ENCODE assay signal across 8 cellular contexts in the genomic region with DNA sequence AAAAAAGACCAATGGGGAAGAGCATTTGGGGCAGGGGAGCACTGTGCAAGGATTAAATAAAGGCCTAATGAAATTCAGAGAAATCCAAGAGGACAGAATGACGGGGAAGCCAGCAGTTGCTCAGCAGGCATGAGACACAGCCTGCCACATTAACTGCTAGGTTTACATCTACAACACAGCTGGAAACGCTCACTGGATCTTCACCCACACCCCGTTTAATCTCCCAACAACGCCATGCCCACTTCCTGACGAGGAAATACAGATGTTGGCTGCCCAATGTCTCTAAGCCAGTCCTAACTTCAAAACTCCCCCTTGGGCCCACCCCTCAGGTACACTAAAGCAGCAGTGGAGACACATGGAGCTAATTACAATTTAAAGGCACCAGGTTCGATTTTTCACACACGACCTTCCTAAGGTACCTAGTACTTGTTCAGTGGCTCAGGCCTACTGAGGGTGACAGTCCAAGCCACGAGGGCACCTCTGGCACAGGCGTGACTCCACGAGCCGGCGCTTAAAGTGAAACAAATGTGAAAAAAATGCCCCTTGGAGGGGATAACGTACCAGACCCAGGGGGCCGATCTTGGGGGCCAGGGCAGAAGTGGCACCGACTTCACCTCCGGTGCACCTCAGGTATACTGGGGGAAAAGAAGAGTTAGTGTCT. TPM values are rescaled to one million over a fixed set of nuclear protein-coding genes. Genes with fewer than 3 reads are reported as not detected.
A peak's percentile ranks its signal among the peaks of the same experiment; 100 is the strongest.
DNase-seq lines count a peak whose midpoint lies in the region; ATAC-seq and TF ChIP-seq lines count a peak whose summit lies in the region.

No MANE protein-coding gene starts in this region.

- peaks cover 30% of the 10 kb centered on the region for H3K36me3 ChIP-seq in GM06990 (ENCODE audit: control insufficient read depth, insufficient read depth, low read length)
- peaks cover 50% of the 10 kb centered on the region for H3K36me3 ChIP-seq in Karpas-422 (ENCODE audit: insufficient read depth, low read length)
- peaks cover 62% of the 10 kb centered on the region for H3K36me3 ChIP-seq in brain microvascular endothelial cell (replicated peaks)

- peaks cover 31% of the 10 kb centered on the region for H3K4me1 ChIP-seq in Karpas-422 (ENCODE audit: low read length)

- peaks cover 31% of the 10 kb centered on the region for H4K20me1 ChIP-seq in Karpas-422 (ENCODE audit: insufficient read depth, low read depth, low read length)

- peaks cover 38% of the 10 kb centered on the region for H3K79me2 ChIP-seq in Karpas-422 (ENCODE audit: low read length)

- H3K4me2 ChIP-seq in Karpas-422 (ENCODE audit: low read depth, low read length, poor library complexity, severe bottlenecking) = peak overlapping the region; percentile 96

- no peak for ATAC-seq in HG02938 (IDR thresholded peaks at IDR 0.05; ENCODE audit: unreplicated experiment)

- no peaks in the 10 kb centered on the region for H3K9me3 ChIP-seq in Karpas-422 (ENCODE audit: low read length)

- in situ Hi-C loops in brain microvascular endothelial cell (cut with HindIII; ENCODE audit: low pct_ligation_motif_present, low sequenced_read_pairs) = no loop called here

- H3K4me3 ChIP-seq in GM06990 (replicated peaks; ENCODE audit: low read depth, low read length) (peak overlapping the region; percentile 95), Karpas-422 (ENCODE audit: low read length) (peak overlapping the region; percentile 88), brain microvascular endothelial cell (ENCODE audit: low read depth, low read length) (peak overlapping the region; percentile 99)

- DNase-seq in GM06990 (ENCODE audit: extremely low read depth, insufficient read length) = no peak
- peak; percentile 55 for DNase-seq in Karpas-422
- DNase-seq in brain microvascular endothelial cell = no peak
- peak; percentile 52 for DNase-seq in left kidney (ENCODE audit: low read depth, low spot score)
- no peak for DNase-seq in inferior parietal cortex (ENCODE audit: extremely low spot score)
- no peak for DNase-seq in NCI-H510A (lab: John Stamatoyannopoulos, UW)

- H2AFZ ChIP-seq in Karpas-422 (ENCODE audit: low read length) = no peak overlapping the region

- H3K9ac ChIP-seq in Karpas-422 (ENCODE audit: low read length) = peak overlapping the region; percentile 99

- H3K27me3 ChIP-seq in GM06990 (replicated peaks; ENCODE audit: control insufficient read depth, insufficient read depth, low read length) (no peaks in the 10 kb centered on the region), Karpas-422 (ENCODE audit: low read length) (no peaks in the 10 kb centered on the region), brain microvascular endothelial cell (replicated peaks) (no peaks in the 10 kb centered on the region)

- peak overlapping the region; percentile 92 for H3K27ac ChIP-seq in Karpas-422 (ENCODE audit: low read length)
- peak overlapping the region; percentile 79 for H3K27ac ChIP-seq in brain microvascular endothelial cell
- H3K27ac ChIP-seq in temporal lobe (ENCODE audit: low read depth, low read length) = peak overlapping the region; percentile 64

- no peaks in the 10 kb centered on the region for H3K9me2 ChIP-seq in Karpas-422 (replicated peaks; ENCODE audit: insufficient read depth, low read length)

- TF ChIP-seq CTCF in GM06990 (IDR thresholded peaks at IDR 0.05; ENCODE audit: insufficient read depth, low read length, poor library complexity, severe bottlenecking) (no peak), brain microvascular endothelial cell (IDR thresholded peaks at IDR 0.05; ENCODE audit: low read depth, low read length, missing control alignments) (no peak)

RNA-seq across cellular contexts. Expression of a gene that starts 0.9 kb away (rescaled TPM):
- 2,789 and 3,026 TPM in 2 replicates for total RNA-seq in Karpas-422 (2014; rRNA removed; shearing (Covaris generic); ENCODE audit: low replicate concordance)
- 558 TPM for total RNA-seq in temporal lobe

RNA-seq across cellular contexts. Expression of a gene that starts 1.0 kb away (rescaled TPM):
- total RNA-seq in Karpas-422 (2014; rRNA removed; shearing (Covaris generic); ENCODE audit: low replicate concordance) = 14.4 and 15.5 TPM in 2 replicates
- total RNA-seq in temporal lobe = 18.4 TPM

RNA-seq across cellular contexts. Expression of a gene that starts 26.1 kb away (rescaled TPM):
- total RNA-seq in Karpas-422 (2014; rRNA removed; shearing (Covaris generic); ENCODE audit: low replicate concordance) = 8.1 and 10.5 TPM in 2 replicates
- total RNA-seq in temporal lobe = 11.1 TPM

RNA-seq across cellular contexts. Expression of a gene that starts 53.3 kb away (rescaled TPM):
- 11.3 and 29.4 TPM in 2 replicates for total RNA-seq in Karpas-422 (2014; rRNA removed; shearing (Covaris generic); ENCODE audit: low replicate concordance)
- total RNA-seq in temporal lobe = 5.9 TPM

Comparison
In these comparisons a context has a peak if more than half of its experiments do, and no peak if none do; other contexts are left out.
1. DNase-seq: peak in Karpas-422 (single experiment) and left kidney (single experiment); none in GM06990 (single experiment), brain microvascular endothelial cell (single experiment), inferior parietal cortex (single experiment) and NCI-H510A (single experiment).
2. Peak in every context shown above with its lines, with median percentiles within 50 percentile points of each other: H3K4me3 ChIP-seq and H3K27ac ChIP-seq.